ENCODE assay signal across 30 cellular contexts in genomic region chr13:71663431-71663830, GRCh38.
"Had no signal": no experiment of that assay in that cellular context is flagged by ENCODE, and none has a peak within 500 bp of the region (broad histone marks: within the 10 kb centered on the region; RNA-seq: fewer than 3 reads in every experiment).

No MANE protein-coding gene starts in this region.

- H3K9me3 Mint-ChIP-seq: effector memory CD8-positive, alpha-beta T cell; memory B cell; naive B cell; natural killer cell treated with Interleukin-12 subunit alpha and Interleukin-12 subunit beta and Interleukin-15 and Interleukin-18, amount 100 ng/mL, for 72 hours; neural progenitor cell; stimulated activated naive CD8-positive, alpha-beta T cell treated with anti-CD3 and anti-CD28 coated beads, Interleukin-15, amount 100 ng/mL, for 72 hours had no signal

- H3K27ac ChIP-seq: foreskin keratinocyte, gastroesophageal sphincter, heart right ventricle, neural progenitor cell, parathyroid adenoma, prostate gland, right lobe of liver, thyroid gland had no signal

- H3K27me3 ChIP-seq: foreskin keratinocyte, gastroesophageal sphincter, heart right ventricle, neural progenitor cell, right lobe of liver, thyroid gland had no signal

- H3K9me3 ChIP-seq: gastroesophageal sphincter, heart right ventricle, mucosa of descending colon, prostate gland, right lobe of liver, thyroid gland had no signal

- H3K4me3 Mint-ChIP-seq: effector memory CD8-positive, alpha-beta T cell; immature natural killer cell; memory B cell; naive B cell; natural killer cell treated with Interleukin-12 subunit alpha and Interleukin-12 subunit beta and Interleukin-15 and Interleukin-18, amount 100 ng/mL, for 72 hours; neural progenitor cell; stimulated activated naive CD8-positive, alpha-beta T cell treated with anti-CD3 and anti-CD28 coated beads, Interleukin-15, amount 100 ng/mL, for 72 hours had no signal

- ATAC-seq: effector memory CD8-positive, alpha-beta T cell; foreskin keratinocyte; gastroesophageal sphincter; heart right ventricle; left lobe of liver; mucosa of descending colon; natural killer cell treated with Interleukin-12 subunit alpha and Interleukin-12 subunit beta and Interleukin-15 and Interleukin-18, amount 100 ng/mL, for 72 hours; right lobe of liver; stimulated activated naive CD8-positive, alpha-beta T cell treated with anti-CD3 and anti-CD28 coated beads, Interleukin-15, amount 100 ng/mL, for 72 hours had no signal

- H3K27ac Mint-ChIP-seq: effector memory CD8-positive, alpha-beta T cell; immature natural killer cell; memory B cell; naive B cell; natural killer cell treated with Interleukin-12 subunit alpha and Interleukin-12 subunit beta and Interleukin-15 and Interleukin-18, amount 100 ng/mL, for 72 hours; neural progenitor cell; stimulated activated naive CD8-positive, alpha-beta T cell treated with anti-CD3 and anti-CD28 coated beads, Interleukin-15, amount 100 ng/mL, for 72 hours had no signal

- H3K4me1 Mint-ChIP-seq: immature natural killer cell; memory B cell; naive B cell; stimulated activated naive CD8-positive, alpha-beta T cell treated with anti-CD3 and anti-CD28 coated beads, Interleukin-15, amount 100 ng/mL, for 72 hours had no signal

- H3K36me3 Mint-ChIP-seq: memory B cell; naive B cell; natural killer cell treated with Interleukin-12 subunit alpha and Interleukin-12 subunit beta and Interleukin-15 and Interleukin-18, amount 100 ng/mL, for 72 hours; neural progenitor cell had no signal

- DNase-seq: caudate nucleus; cerebellar nuclear complex; cortex of kidney; effector memory CD8-positive, alpha-beta T cell; foreskin keratinocyte; glutamatergic neuron; heart right ventricle; hippocampal formation; immature natural killer cell; mucosa of descending colon; naive B cell; retina; right lobe of liver; small intestine; stimulated activated CD4-positive, alpha-beta T cell treated with anti-CD3 and anti-CD28 coated beads, Interleukin-12 subunit alpha, Interleukin-12 subunit beta, amount 100 ng/mL, for 4 hours; stimulated activated CD4-positive, alpha-beta T cell treated with anti-CD3 and anti-CD28 coated beads, Interleukin-1b, Interleukin-23, amount 100 ng/mL, for 48 hours; stimulated activated CD4-positive, alpha-beta T cell treated with anti-CD3 and anti-CD28 coated beads, Interleukin-4, amount 100 ng/mL, for 1 hour; stimulated activated CD8-positive, alpha-beta memory T cell treated with anti-CD3 and anti-CD28 coated beads, Interleukin-4, amount 100 ng/mL, for 48 hours; stimulated activated naive CD4-positive, alpha-beta T cell; stimulated activated naive CD8-positive, alpha-beta T cell treated with anti-CD3 and anti-CD28 coated beads, Interleukin-15, amount 100 ng/mL, for 72 hours; thyroid gland; trophoblast cell had no signal

- H3K4me3 ChIP-seq: gastroesophageal sphincter, heart right ventricle, lung, mucosa of descending colon, neural progenitor cell, prostate gland, right lobe of liver, thyroid gland had no signal

- H3K4me1 ChIP-seq: foreskin keratinocyte, gastroesophageal sphincter, parathyroid adenoma, prostate gland, right lobe of liver, thyroid gland had no signal

- H3K36me3 ChIP-seq: gastroesophageal sphincter, heart right ventricle, neural progenitor cell, prostate gland, right lobe of liver, thyroid gland had no signal

- H3K27me3 Mint-ChIP-seq: effector memory CD8-positive, alpha-beta T cell; memory B cell; naive B cell; natural killer cell treated with Interleukin-12 subunit alpha and Interleukin-12 subunit beta and Interleukin-15 and Interleukin-18, amount 100 ng/mL, for 72 hours; stimulated activated naive CD8-positive, alpha-beta T cell treated with anti-CD3 and anti-CD28 coated beads, Interleukin-15, amount 100 ng/mL, for 72 hours had no signal
